8 cellular contexts compared by ENCODE assay signal in genomic region chr4:140150886-140151699, GRCh38. TPM values are rescaled to one million over a fixed set of nuclear protein-coding genes. Genes with fewer than 3 reads are reported as not detected.
DNase-seq lines count a peak whose midpoint lies in the region; ATAC-seq and TF ChIP-seq lines count a peak whose summit lies in the region.

No MANE protein-coding gene starts in this region.

- peak in 1 of 2 donors; percentile 84 for TF ChIP-seq EP300 in tibial nerve (IDR thresholded peaks at IDR 0.05)

- peaks cover 0 to 20% (median 0%) of the 10 kb centered on the region in 4 donors for H3K4me1 ChIP-seq in tibial nerve

- intact Hi-C loops in head of caudate nucleus (cut with DNase I): loop anchor here (2.0 to 10.0 kb wide), 6 partner anchors 54 to 414 kb away; no protein-coding TSS in a partner anchor

- DNase-seq in NCI-H1417 treated with DMSO at 0.1 percent for 48 hours (lab: John Stamatoyannopoulos, UW): peak; percentile 70
- DNase-seq in SW 1271 (lab: John Stamatoyannopoulos, UW): peak; percentile 65 to 87
- peak; percentile 26 to 87 (median 73) for DNase-seq in head of caudate nucleus
- peak; percentile 72 for DNase-seq in non-pigmented ciliary epithelial cell (ENCODE audit: low read depth)
- peak; percentile 78 to 89 for DNase-seq in tibial nerve (ENCODE audit: low spot score in 2 of 2)
- DNase-seq in GM19238 (ENCODE audit: insufficient read length, low spot score): no peak

- 0% methylated on average over 67 to 84 of the region's 84 CpGs for WGBS in adipose tissue, 3 donors
- WGBS in tibial nerve, 2 donors: 0% methylated on average over 63 to 77 of the region's 84 CpGs

- H3K27ac ChIP-seq in adipose tissue (ENCODE audit: low read depth, low read length): peak overlapping the region; percentile 75
- peak overlapping the region; percentile 92 to 100 (median 95) for H3K27ac ChIP-seq in tibial nerve

- peak in 1 of 5 experiments; percentile 17 for TF ChIP-seq CTCF in tibial nerve (IDR thresholded peaks at IDR 0.05)

- peak overlapping the region; percentile 79 to 94 (median 80) for H3K4me3 ChIP-seq in tibial nerve

- no peaks in the 10 kb centered on the region for H3K9me3 ChIP-seq in tibial nerve

- ATAC-seq in GM18867 (IDR thresholded peaks at IDR 0.05; ENCODE audit: unreplicated experiment): peak; percentile 37

- H3K27me3 ChIP-seq in tibial nerve: no peaks in the 10 kb centered on the region

- peak; percentile 57 for TF ChIP-seq POLR2A in tibial nerve (IDR thresholded peaks at IDR 0.05)

- H3K36me3 ChIP-seq in tibial nerve: no peaks in the 10 kb centered on the region

RNA-seq across cellular contexts. Expression of gene MAML3, which starts 2.9 kb away (rescaled TPM):
- polyA plus RNA-seq in adipose tissue: 1 to 10 TPM; 2.8 to 3.2 (median 3.1) TPM
- total RNA-seq in tibial nerve: 10 to 100 TPM in 1 of 4 donors, 1 to 10 TPM in 3; 8.6 to 10.5 (median 9.4) TPM
